Comparison of ENCODE assay signal across 8 cellular contexts in genomic region chr4:145176641-145177432, GRCh38. TPM values are rescaled to one million over a fixed set of nuclear protein-coding genes. Genes with fewer than 3 reads are reported as not detected.
DNase-seq lines count a peak whose midpoint lies in the region; ATAC-seq and TF ChIP-seq lines count a peak whose summit lies in the region.

No MANE protein-coding gene starts in this region.

- no peaks in the 10 kb centered on the region for H3K9me3 ChIP-seq in BLaER1

- no peak for ATAC-seq in naive B cell (ENCODE audit: low read depth in 2 of 2)
- ATAC-seq in GM21423 (IDR thresholded peaks at IDR 0.05; ENCODE audit: unreplicated experiment), result no peak
- ATAC-seq in HG03565 (IDR thresholded peaks at IDR 0.05; ENCODE audit: unreplicated experiment), result no peak

- POLR2A ChIA-PET in MCF 10A (lab: Yijun Ruan, JAX), result interaction anchor here (0.6 to 5.9 kb wide), 9 partner anchors 8 to 631 kb away, joined by 3 to 63 read pairs (median 7); partner anchors contain the start of genes ABCE1 and ANAPC10

- H3K27ac ChIP-seq in BLaER1, result no peak overlapping the region

- in situ Hi-C loops in G401 (cut with HindIII; ENCODE audit: low sequenced_read_pairs), result no loop called here

- H3K4me3 Mint-ChIP-seq in MCF 10A (ENCODE audit: unreplicated experiment) (peak overlapping the region; percentile 73), naive B cell (peak overlapping the region in 4 of 8 donors; percentile 86 to 95 (median 92))

- H3K36me3 Mint-ChIP-seq in MCF 10A (ENCODE audit: insufficient read depth, unreplicated experiment) (peaks cover 30% of the 10 kb centered on the region), naive B cell (peaks cover 0 to 16% of the 10 kb centered on the region in 2 donors)

- peak overlapping the region; percentile 82 for H3K9ac ChIP-seq in BLaER1

- H3K4me3 ChIP-seq in BLaER1, result peak overlapping the region; percentile 82

- intact Hi-C loops in MCF 10A (cut with micrococcal nuclease), result no loop called here

- CTCF ChIA-PET in MCF 10A (lab: Yijun Ruan, JAX), result interaction anchor here (0.6 to 1.9 kb wide), 4 partner anchors 12 to 1003 kb away, joined by 3 to 7 read pairs (median 3); no protein-coding TSS in a partner anchor

- peak; percentile 28 for DNase-seq in LHCN-M2 (ENCODE audit: low read depth)
- peak; percentile 14 for DNase-seq in MCF 10A (ENCODE audit: unreplicated experiment)
- DNase-seq in naive B cell, result no peak
- DNase-seq in G401 (ENCODE audit: low spot score), result no peak
- DNase-seq in hepatic stellate cell (ENCODE audit: low spot score), result no peak

- no TSS peak for BruUV-seq in MCF 10A (replicated peaks; lab: Mats Ljungman, UMichigan)

- H3K4me1 Mint-ChIP-seq in MCF 10A (ENCODE audit: insufficient read depth, unreplicated experiment) (peaks cover 24% of the 10 kb centered on the region), naive B cell (peaks cover 29 to 48% (median 42%) of the 10 kb centered on the region in 3 donors)

- H3K27me3 Mint-ChIP-seq in MCF 10A (ENCODE audit: insufficient read depth, unreplicated experiment), result no peaks in the 10 kb centered on the region
- no peaks in the 10 kb centered on the region for H3K27me3 Mint-ChIP-seq in naive B cell

- H3K4me1 ChIP-seq in BLaER1, result peaks cover 45% of the 10 kb centered on the region

- H3K4me2 ChIP-seq in BLaER1, result peak overlapping the region; percentile 87

- H3K27ac Mint-ChIP-seq in MCF 10A (ENCODE audit: low read depth, unreplicated experiment) (peak overlapping the region; percentile 85), naive B cell (peak overlapping the region in 4 of 6 donors; percentile 42 to 98 (median 82))

- H3K9me3 Mint-ChIP-seq in MCF 10A (ENCODE audit: unreplicated experiment) (peaks cover 11% of the 10 kb centered on the region), naive B cell (no peaks in the 10 kb centered on the region)

- no peaks in the 10 kb centered on the region for H3K27me3 ChIP-seq in BLaER1

- H4K20me1 ChIP-seq in BLaER1, result peaks cover 72% of the 10 kb centered on the region

- peaks cover 39% of the 10 kb centered on the region for H3K36me3 ChIP-seq in BLaER1

- TF ChIP-seq CTCF in MCF 10A (IDR thresholded peaks at IDR 0.05; ENCODE audit: unreplicated experiment), result no peak

RNA-seq across cellular contexts. Expression of gene OTUD4, which starts 3.6 kb away (rescaled TPM):
- total RNA-seq in LHCN-M2 (2014; rRNA removed), result 19.2 and 31.7 TPM in 2 replicates
- polyA plus RNA-seq in LHCN-M2 (2012), result 7.0 TPM
- total RNA-seq in MCF 10A (2022), result 66.2 and 68.0 TPM in 2 replicates
- polyA plus RNA-seq in naive B cell (ENCODE audit: low read depth in 6 of 6), result 10 to 100 TPM; 11.9 to 20.1 (median 15.4) TPM
- 14.8 and 15.6 TPM in 2 replicates for total RNA-seq in G401 (2014; rRNA removed; shearing (Covaris generic))

Comparison
In these comparisons a context has a peak if more than half of its experiments do, and no peak if none do; other contexts are left out.
1. DNase-seq: peak in LHCN-M2 (single experiment) and MCF 10A (single experiment); none in naive B cell (single experiment), G401 (single experiment) and hepatic stellate cell (single experiment).